9 cellular contexts compared by ENCODE assay signal in the genomic region with DNA sequence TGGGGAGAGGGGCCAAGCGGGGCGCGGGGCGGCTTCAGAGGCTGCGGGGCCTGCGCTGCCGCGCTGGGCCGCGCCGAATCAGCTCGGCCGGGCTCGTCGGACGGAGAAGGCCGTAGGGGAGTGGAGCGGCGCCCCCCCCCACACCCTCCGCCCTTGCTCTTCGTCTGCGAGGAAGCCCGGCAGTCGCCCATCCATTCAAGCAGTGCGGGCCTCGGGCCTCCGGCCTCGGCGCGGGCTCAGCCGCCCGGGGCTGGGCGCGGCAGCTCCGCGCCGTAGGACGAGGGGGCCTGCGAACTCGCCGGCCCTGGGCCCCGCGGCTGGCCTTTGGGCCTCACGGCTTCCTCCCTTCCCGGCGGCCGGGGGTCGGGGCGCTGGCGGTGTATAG. TPM values are rescaled to one million over a fixed set of nuclear protein-coding genes. Genes with fewer than 3 reads are reported as not detected.
DNase-seq lines count a peak whose midpoint lies in the region; ATAC-seq and TF ChIP-seq lines count a peak whose summit lies in the region.
"Had no signal": no experiment of that assay in that cellular context is flagged by ENCODE, and none has a peak within 500 bp of the region (broad histone marks: within the 10 kb centered on the region; RNA-seq: fewer than 3 reads in every experiment).

No MANE protein-coding gene starts in this region.

- peaks cover 53% of the 10 kb centered on the region for H3K4me1 Mint-ChIP-seq in activated CD4-positive, alpha-beta T cell treated with anti-CD3 and anti-CD28 coated beads for 36 hours

- CTCF ChIA-PET in activated CD4-positive, alpha-beta T cell treated with anti-CD3 and anti-CD28 coated beads for 36 hours (lab: Charles Lee), result interaction anchor here (1.7 kb wide), 1 partner anchor 289 kb away, joined by 5 read pairs; a partner anchor contains a TSS

- no peak for TF ChIP-seq POLR2A in right lobe of liver (IDR thresholded peaks at IDR 0.05)
- TF ChIP-seq POLR2A in upper lobe of left lung (IDR thresholded peaks at IDR 0.05), result peak in 1 of 4 donors; percentile 6

- POLR2A ChIA-PET in activated CD4-positive, alpha-beta T cell treated with anti-CD3 and anti-CD28 coated beads for 36 hours (lab: Charles Lee), result interaction anchor here (0.5 to 1.7 kb wide), 5 partner anchors 12 to 449 kb away, joined by 3 to 8 read pairs (median 4); a partner anchor contains a TSS

- H3K27me3 ChIP-seq in right lobe of liver, result no peaks in the 10 kb centered on the region
- H3K27me3 ChIP-seq in upper lobe of left lung, result no peaks in the 10 kb centered on the region

- H3K4me3 ChIP-seq in astrocyte of the spinal cord (ENCODE audit: low read depth, low read length), result peak overlapping the region; percentile 64
- H3K4me3 ChIP-seq in right lobe of liver, result peak overlapping the region; percentile 76 to 87 (median 81)
- H3K4me3 ChIP-seq in upper lobe of left lung, result peak overlapping the region; percentile 35 to 82 (median 76)

- TF ChIP-seq CTCF in astrocyte of the spinal cord (IDR thresholded peaks at IDR 0.05; ENCODE audit: low read depth, low read length), result no peak
- TF ChIP-seq CTCF in right lobe of liver (IDR thresholded peaks at IDR 0.05), result no peak
- no peak for TF ChIP-seq CTCF in upper lobe of left lung (IDR thresholded peaks at IDR 0.05)

- WGBS in right lobe of liver (ENCODE audit: insufficient coverage, low coverage, low lambda C conversion rate, missing lambda C conversion rate), result no CpG with 5 or more reads among the region's 50 CpGs
- WGBS in upper lobe of left lung, 2 donors, result 0 to 1% methylated on average over 12 to 14 of the region's 50 CpGs

- peaks cover 44% of the 10 kb centered on the region for H3K36me3 Mint-ChIP-seq in activated CD4-positive, alpha-beta T cell treated with anti-CD3 and anti-CD28 coated beads for 36 hours (ENCODE audit: low read depth)

- H3K9me3 ChIP-seq in right lobe of liver (no peaks in the 10 kb centered on the region), upper lobe of left lung (no peaks in the 10 kb centered on the region)

- TF ChIP-seq EP300 in upper lobe of left lung (IDR thresholded peaks at IDR 0.05), result no peak

- H3K36me3 ChIP-seq in right lobe of liver (peaks cover 0 to 5% (median 0%) of the 10 kb centered on the region in 4 donors), upper lobe of left lung (peaks cover 0 to 17% (median 3%) of the 10 kb centered on the region in 4 donors)

- H3K27ac ChIP-seq in right lobe of liver, result peak overlapping the region; percentile 68 to 83 (median 73)
- peak overlapping the region; percentile 93 to 95 (median 94) for H3K27ac ChIP-seq in upper lobe of left lung

- H3K27ac Mint-ChIP-seq in activated CD4-positive, alpha-beta T cell treated with anti-CD3 and anti-CD28 coated beads for 36 hours, result peak overlapping the region; percentile 93

- no peak for DNase-seq in activated CD4-positive, alpha-beta T cell treated with anti-CD3 and anti-CD28 coated beads for 36 hours
- DNase-seq in activated CD4-positive, alpha-beta T cell treated with anti-CD3 and anti-CD28 coated beads for 1 hour, result no peak
- no peak for DNase-seq in astrocyte of the spinal cord (ENCODE audit: low read depth, low spot score)
- no peak for DNase-seq in right lobe of liver
- no peak for DNase-seq in upper lobe of left lung
- DNase-seq in DMS53 (lab: John Stamatoyannopoulos, UW), result no peak
- DNase-seq in NCI-H1694 treated with DMSO at 0.1 percent for 48 hours (lab: John Stamatoyannopoulos, UW), result no peak

- no peaks in the 10 kb centered on the region for H3K27me3 Mint-ChIP-seq in activated CD4-positive, alpha-beta T cell treated with anti-CD3 and anti-CD28 coated beads for 36 hours

- in situ Hi-C loops in astrocyte of the spinal cord (cut with HindIII; ENCODE audit: low sequenced_read_pairs), result no loop called here

- peak overlapping the region; percentile 86 for H3K4me3 Mint-ChIP-seq in activated CD4-positive, alpha-beta T cell treated with anti-CD3 and anti-CD28 coated beads for 36 hours

- intact Hi-C loops in activated CD4-positive, alpha-beta T cell treated with anti-CD3 and anti-CD28 coated beads for 36 hours (cut with DNase I, micrococcal nuclease), result loop anchor here (1.0 to 5.0 kb wide), 7 partner anchors 23 to 1477 kb away; a partner anchor contains a TSS
- intact Hi-C loops in right lobe of liver (cut with DNase I), result no loop called here

- H3K4me1 ChIP-seq in right lobe of liver (peaks cover 0 to 30% (median under 1%) of the 10 kb centered on the region in 4 donors), upper lobe of left lung (peaks cover 26 to 32% (median 29%) of the 10 kb centered on the region in 4 donors)

- H3K9me3 Mint-ChIP-seq in activated CD4-positive, alpha-beta T cell treated with anti-CD3 and anti-CD28 coated beads for 36 hours (ENCODE audit: low read depth), result no peaks in the 10 kb centered on the region

- peak; percentile 1 for ATAC-seq in activated CD4-positive, alpha-beta T cell treated with anti-CD3 and anti-CD28 coated beads for 36 hours
- peak; percentile 22 for ATAC-seq in HG03159 (IDR thresholded peaks at IDR 0.05; ENCODE audit: unreplicated experiment)
- peak in 3 of 4 donors; percentile 1 to 7 (median 2) for ATAC-seq in right lobe of liver
- ATAC-seq in upper lobe of left lung (ENCODE audit: low FRiP score in 2 of 2), result peak in 1 of 2 donors; percentile 46

RNA-seq across cellular contexts. Expression of a gene that starts 0.6 kb away (rescaled TPM):
- 100 to 1,000 TPM in 1 of 2 experiments, 10 to 100 TPM in 1; 89.5 to 106 TPM for total RNA-seq in activated CD4-positive, alpha-beta T cell treated with anti-CD3 and anti-CD28 coated beads for 36 hours
- total RNA-seq in right lobe of liver (10 to 100 TPM; 13.1 to 48.0 (median 42.2) TPM), upper lobe of left lung (10 to 100 TPM; 12.7 to 32.5 (median 25.0) TPM)

RNA-seq across cellular contexts. Expression of a gene that starts 41.5 kb away (rescaled TPM):
- total RNA-seq in activated CD4-positive, alpha-beta T cell treated with anti-CD3 and anti-CD28 coated beads for 36 hours, result under 1 TPM; 0.14 TPM
- total RNA-seq in right lobe of liver, result under 1 TPM in 3 of 6 experiments, not detected in 3; 0.06 to 0.27 (median 0.14) TPM
- total RNA-seq in upper lobe of left lung, result 1 to 10 TPM; 2.2 to 7.8 (median 5.3) TPM
- total RNA-seq: Daoy had no signal

Comparison
In these comparisons a context has a peak if more than half of its experiments do, and no peak if none do; other contexts are left out.
1. intact Hi-C loops: an anchor here in activated CD4-positive, alpha-beta T cell treated with anti-CD3 and anti-CD28 coated beads for 36 hours (1.0 to 5.0 kb wide); none called in right lobe of liver.